14 cellular contexts compared by ENCODE assay signal in genomic region chr11:117743121-117743815, GRCh38. TPM values are rescaled to one million over a fixed set of nuclear protein-coding genes. Genes with fewer than 3 reads are reported as not detected.
DNase-seq lines count a peak whose midpoint lies in the region; TF ChIP-seq lines count a peak whose summit lies in the region.
"Had no signal": no experiment of that assay in that cellular context is flagged by ENCODE, and none has a peak within 500 bp of the region (broad histone marks: within the 10 kb centered on the region; RNA-seq: fewer than 3 reads in every experiment).

No MANE protein-coding gene starts in this region.

- H2BK15ac ChIP-seq in neuronal stem cell (ENCODE audit: low read length), result peak overlapping the region; percentile 91

- H2AFZ ChIP-seq in neuronal stem cell (ENCODE audit: low read length) (no peak overlapping the region), PC-9 (no peak overlapping the region)

- H3K27me3 ChIP-seq in neuronal stem cell (ENCODE audit: control insufficient read depth in 3 of 3, insufficient read depth in 3 of 3, low read depth in 1 of 3, low read length in 3 of 3), result no peaks in the 10 kb centered on the region
- peaks cover 100% of the 10 kb centered on the region for H3K27me3 ChIP-seq in PC-9 (ENCODE audit: insufficient read depth, low read depth)
- H3K27me3 ChIP-seq: MG63, ovary, tibial nerve had no signal

- no peak overlapping the region for H4K91ac ChIP-seq in neuronal stem cell (ENCODE audit: low read depth, low read length, poor library complexity)

- POLR2A ChIA-PET in PC-9 (lab: Charles Lee; ENCODE audit: unreplicated experiment), result no interaction called here

- H3K79me2 ChIP-seq in PC-9 (ENCODE audit: low read depth), result no peaks in the 10 kb centered on the region

- no peaks in the 10 kb centered on the region for H3K9me2 ChIP-seq in PC-9 (ENCODE audit: insufficient read depth)

- no peak overlapping the region for H3K23ac ChIP-seq in neuronal stem cell (ENCODE audit: low read depth, low read length, poor library complexity)

- H4K8ac ChIP-seq in neuronal stem cell (ENCODE audit: low read depth, low read length), result no peak overlapping the region

- no peak overlapping the region for H2AK5ac ChIP-seq in neuronal stem cell (ENCODE audit: low read depth, low read length)

- H4K20me1 ChIP-seq in PC-9 (ENCODE audit: insufficient read depth), result no peaks in the 10 kb centered on the region

- no CpG with 5 or more reads among the region's 9 CpGs for WGBS in neuronal stem cell (ENCODE audit: extremely low coverage in 2 of 2, insufficient read length in 2 of 2, insufficient replicate concordance in 1 of 2), 2 donors

- H3K9ac ChIP-seq in neuronal stem cell (ENCODE audit: low read depth, low read length, poor library complexity), result no peak overlapping the region

- BruUV-seq in PC-9 (replicated peaks; lab: Mats Ljungman, UMichigan), result no TSS peak

- H3K4me3 ChIP-seq in neuronal stem cell (ENCODE audit: low read length in 2 of 2) (no peak overlapping the region), PC-9 (no peak overlapping the region)
- H3K4me3 ChIP-seq: MG63, ovary, tibial nerve had no signal

- H3K79me1 ChIP-seq in neuronal stem cell (ENCODE audit: low read depth, low read length), result no peaks in the 10 kb centered on the region

- CTCF ChIA-PET in PC-9 (lab: Charles Lee), result no interaction called here

- TF ChIP-seq CTCF in GM13976 (IDR thresholded peaks at IDR 0.05; ENCODE audit: borderline replicate concordance, control extremely low read depth, extremely low read depth, insufficient read depth, missing control alignments), result no peak
- TF ChIP-seq CTCF in PC-9 (conservative IDR thresholded peaks at IDR 0.05), result no peak

- no peak overlapping the region for H3K27ac ChIP-seq in neuronal stem cell (replicated peaks; ENCODE audit: low read length)
- H3K27ac ChIP-seq in PC-9, result no peak overlapping the region
- H3K27ac ChIP-seq: ovary, tibial nerve had no signal

- H3K4me2 ChIP-seq in neuronal stem cell (ENCODE audit: insufficient read depth, low read length, poor library complexity, severe bottlenecking) (no peak overlapping the region), PC-9 (no peak overlapping the region)

- no peak overlapping the region for H3K14ac ChIP-seq in neuronal stem cell (ENCODE audit: low read length)

- no peak overlapping the region for H3K4ac ChIP-seq in neuronal stem cell (ENCODE audit: low read length)

- peaks cover 0 to 9% of the 10 kb centered on the region in 2 donors for H3K4me1 ChIP-seq in neuronal stem cell (ENCODE audit: control insufficient read depth in 2 of 2, insufficient read depth in 1 of 2, low read depth in 1 of 2, low read length in 2 of 2)
- H3K4me1 ChIP-seq in PC-9 (replicated peaks; ENCODE audit: insufficient read depth), result no peaks in the 10 kb centered on the region
- H3K4me1 ChIP-seq: tibial nerve had no signal

- intact Hi-C loops in PC-9 (cut with micrococcal nuclease; ENCODE audit: unreplicated experiment), result no loop called here

- no peak overlapping the region for H2BK120ac ChIP-seq in neuronal stem cell (ENCODE audit: low read depth, low read length)

- H3K36me3 ChIP-seq in neuronal stem cell (replicated peaks in 1 of 2; ENCODE audit: control insufficient read depth in 2 of 2, insufficient read depth in 2 of 2, low read length in 2 of 2), result no peaks in the 10 kb centered on the region
- H3K36me3 ChIP-seq in PC-9 (ENCODE audit: low read depth), result no peaks in the 10 kb centered on the region
- H3K36me3 ChIP-seq: MG63, ovary, tibial nerve had no signal

- no peak overlapping the region for H2BK12ac ChIP-seq in neuronal stem cell (ENCODE audit: low read length)

- peak overlapping the region; percentile 24 for H3K18ac ChIP-seq in neuronal stem cell (ENCODE audit: low read length)

- H2BK5ac ChIP-seq in neuronal stem cell (ENCODE audit: low read length), result no peak overlapping the region

- H3F3A ChIP-seq in PC-9 (ENCODE audit: insufficient read depth, low read depth), result no peaks in the 10 kb centered on the region

- H3K9me3 ChIP-seq in neuronal stem cell (replicated peaks in 1 of 2; ENCODE audit: control insufficient read depth in 2 of 2, insufficient read depth in 1 of 2, low read depth in 1 of 2, low read length in 2 of 2), result no peaks in the 10 kb centered on the region
- no peaks in the 10 kb centered on the region for H3K9me3 ChIP-seq in PC-9 (ENCODE audit: insufficient read depth, low read depth)
- H3K9me3 ChIP-seq: MG63, ovary had no signal

- in situ Hi-C loops in GM13976 (cut with MboI; ENCODE audit: low sequenced_read_pairs, unreplicated experiment), result no loop called here

- peak; percentile 86 for DNase-seq in NCI-H2107 treated with DMSO at 0.1 percent for 48 hours (lab: John Stamatoyannopoulos, UW; ENCODE audit: unreplicated experiment)
- no peak for DNase-seq in NCI-H2107 (lab: John Stamatoyannopoulos, UW)
- DNase-seq in NCI-H1092 treated with DMSO at 0.1 percent for 48 hours (lab: John Stamatoyannopoulos, UW), result peak; percentile 68
- peak; percentile 57 for DNase-seq in RPMI8226
- no peak for DNase-seq in neuronal stem cell (ENCODE audit: low spot score)
- DNase-seq in GM13976 (ENCODE audit: low spot score), result no peak
- no peak for DNase-seq in PC-9
- DNase-seq in occipital lobe (lab: John Stamatoyannopoulos, UW), result no peak
- DNase-seq: activated CD4-positive, CD25-positive, alpha-beta regulatory T cell treated with anti-CD3 and anti-CD28 coated beads, Interleukin-2, amount 50 U/mL, for 72 hours; aorta; MG63; ovary had no signal

RNA-seq across cellular contexts. Expression of gene DSCAML1, which starts 53.7 kb away (rescaled TPM):
- 0.47 TPM for polyA plus RNA-seq in neuronal stem cell (2013, experiment 1 of 2)
- polyA plus RNA-seq in neuronal stem cell (2013, experiment 2 of 2), result 0.50 TPM
- not detected in 2 replicates for total RNA-seq in PC-9 (2021)
- total RNA-seq in occipital lobe, result 7.6 TPM
- total RNA-seq: A172 had no signal

Comparison
In these comparisons a context has a peak if more than half of its experiments do, and no peak if none do; other contexts are left out.
1. DNase-seq: peak in NCI-H2107 treated with DMSO at 0.1 percent for 48 hours (single experiment), NCI-H1092 treated with DMSO at 0.1 percent for 48 hours (single experiment) and RPMI8226 (single experiment); none in NCI-H2107 (single experiment), neuronal stem cell (single experiment), GM13976 (single experiment), PC-9 (0 of 2) and occipital lobe (single experiment).